ENCODE assay signal across 1 cellular context in genomic region chr1:36339215-36339614, GRCh38.
TF ChIP-seq lines count a peak whose summit lies in the region.

No MANE protein-coding gene starts in this region.

TF ChIP-seq in HEK293, 187 proteins besides CTCF, POLR2A, EP300 and RAD21:
- TF ChIP-seq ZIC2 (tag by site-specific recombination; IDR thresholded peaks at IDR 0.05) (peak; percentile 48; the same call in 1 of the 2 replicates), ZNF266 (tag by site-specific recombination; IDR thresholded peaks at IDR 0.05; ENCODE audit: low read depth) (no peak), ZNF670 (tag by site-specific recombination; IDR thresholded peaks at IDR 0.05; ENCODE audit: low read depth) (no peak), ZBTB26 (tag by site-specific recombination; optimal IDR thresholded peaks at IDR 0.05) (no peak)
